ENCODE assay signal across 22 cellular contexts in the genomic region with DNA sequence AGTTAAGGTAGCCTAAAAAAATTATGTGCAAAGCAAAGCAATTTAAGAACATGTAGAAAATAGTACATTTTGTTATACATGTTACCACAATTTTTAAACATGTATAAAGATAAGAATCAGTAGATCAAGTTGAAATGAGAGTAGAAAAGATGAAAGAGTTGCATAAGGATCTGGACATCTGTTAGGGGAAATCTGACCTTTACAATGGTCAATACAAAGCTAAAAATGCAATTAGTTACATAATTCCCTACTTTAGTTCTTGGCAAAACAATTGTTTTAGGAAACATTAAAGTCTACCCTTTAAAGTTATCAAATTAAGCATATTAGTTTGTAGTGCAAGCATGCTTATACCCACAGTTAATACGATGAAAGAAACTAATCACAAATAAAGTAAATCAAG. TPM values are rescaled to one million over a fixed set of nuclear protein-coding genes. Genes with fewer than 3 reads are reported as not detected.
DNase-seq lines count a peak whose midpoint lies in the region; ATAC-seq, FAIRE-seq and TF ChIP-seq lines count a peak whose summit lies in the region.
"Had no signal": no experiment of that assay in that cellular context is flagged by ENCODE, and none has a peak within 500 bp of the region (broad histone marks: within the 10 kb centered on the region; RNA-seq: fewer than 3 reads in every experiment).

No MANE protein-coding gene starts in this region.

- H3K27me3 ChIP-seq in SK-N-SH (ENCODE audit: insufficient read depth), result no peaks in the 10 kb centered on the region
- H3K27me3 ChIP-seq in hepatocyte, result no peaks in the 10 kb centered on the region
- H3K27me3 ChIP-seq: BLaER1 treated with 17β-estradiol and CSF1 and Interleukin-3, amounts not matched to agents 10 nM and 100 nM had no signal

- no peaks in the 10 kb centered on the region for H4K20me1 ChIP-seq in SK-N-SH (ENCODE audit: insufficient read depth)
- no peaks in the 10 kb centered on the region for H4K20me1 ChIP-seq in hepatocyte (ENCODE audit: insufficient read depth, poor library complexity, severe bottlenecking)

- peaks cover 82 to 86% of the 10 kb centered on the region in 2 experiments for H3K36me3 ChIP-seq in SK-N-SH (replicated peaks in 1 of 2; ENCODE audit: control insufficient read depth in 1 of 2, insufficient read depth in 2 of 2, low read length in 1 of 2)
- no peaks in the 10 kb centered on the region for H3K36me3 ChIP-seq in hepatocyte (replicated peaks; ENCODE audit: insufficient read depth, low read depth)

- H3K9me3 ChIP-seq in SK-N-SH (no peaks in the 10 kb centered on the region), hepatocyte (ENCODE audit: low read depth) (no peaks in the 10 kb centered on the region)
- H3K9me3 ChIP-seq: BLaER1 treated with 17β-estradiol and CSF1 and Interleukin-3, amounts not matched to agents 10 nM and 100 nM had no signal

- WGBS in SK-N-SH (ENCODE audit: low lambda C conversion rate), result 60% methylated on average over 1 of the region's 1 CpG
- WGBS in hepatocyte (ENCODE audit: low lambda C conversion rate, missing lambda C conversion rate), result 97% methylated on average over 1 of the region's 1 CpG

- H3K9me3 Mint-ChIP-seq in progenitor cell of endocrine pancreas (ENCODE audit: low read depth), result no peaks in the 10 kb centered on the region
- H3K9me3 Mint-ChIP-seq: CD8-positive, alpha-beta memory T cell; GM23338; IgD-negative memory B cell had no signal

- H3K4me1 ChIP-seq in SK-N-SH (ENCODE audit: control insufficient read depth in 1 of 2, insufficient read depth in 2 of 2, low read depth in 1 of 2, low read length in 1 of 2), result no peaks in the 10 kb centered on the region; a peak in 1 of 4 replicates
- H3K4me1 ChIP-seq in hepatocyte (ENCODE audit: insufficient read depth), result no peaks in the 10 kb centered on the region

- peak overlapping the region; percentile 64 for H3K27ac Mint-ChIP-seq in progenitor cell of endocrine pancreas
- H3K27ac Mint-ChIP-seq: B cell, IgD-negative memory B cell had no signal

- H3K27me3 Mint-ChIP-seq in progenitor cell of endocrine pancreas, result no peaks in the 10 kb centered on the region
- H3K27me3 Mint-ChIP-seq: B cell; CD8-positive, alpha-beta memory T cell; IgD-negative memory B cell had no signal

- H3K79me2 ChIP-seq in SK-N-SH (ENCODE audit: insufficient read depth) (no peaks in the 10 kb centered on the region), hepatocyte (peaks cover 24% of the 10 kb centered on the region)

- FAIRE-seq in G401.6 (lab: Jason Lieb, UNC) (peak; percentile 47), islet of Langerhans (lab: Jason Lieb, UNC) (peak; percentile 9)
- FAIRE-seq: GM12891, H54, HTR-8/SVneo had no signal

- H2AFZ ChIP-seq in SK-N-SH (ENCODE audit: low read depth) (no peak overlapping the region), hepatocyte (no peak overlapping the region)
- H2AFZ ChIP-seq: GM23338 had no signal

- H3K4me3 Mint-ChIP-seq in progenitor cell of endocrine pancreas (ENCODE audit: low read depth), result no peak overlapping the region
- H3K4me3 Mint-ChIP-seq: B cell; CD8-positive, alpha-beta memory T cell; GM23338; IgD-negative memory B cell had no signal

- H3K4me3 ChIP-seq in SK-N-SH (ENCODE audit: low read depth in 2 of 2, low read length in 1 of 2) (no peak overlapping the region), hepatocyte (no peak overlapping the region)
- H3K4me3 ChIP-seq: BLaER1 treated with 17β-estradiol and CSF1 and Interleukin-3, amounts not matched to agents 10 nM and 100 nM; GM23338 had no signal

- DNase-seq in SK-N-SH, result no peak
- no peak for DNase-seq in progenitor cell of endocrine pancreas (ENCODE audit: low spot score, unreplicated experiment)
- no peak for DNase-seq in hepatocyte (ENCODE audit: low spot score)
- DNase-seq in NCI-H1417 treated with DMSO at 0.1 percent for 48 hours (lab: John Stamatoyannopoulos, UW), result no peak
- DNase-seq: CD8-positive, alpha-beta memory T cell; COR-L47; DMS 273 treated with DMSO at 0.1 percent for 48 hours; DMS53; DND-41; EL; HCEC 1CT had no signal

- CTCF ChIA-PET in SK-N-SH (lab: Yijun Ruan, JAX), result interaction anchor here (1.3 to 1.8 kb wide), 2 partner anchors 16 to 50 kb away, joined by 3 to 6 read pairs; no protein-coding TSS in a partner anchor

- TF ChIP-seq RAD21 in SK-N-SH (IDR thresholded peaks at IDR 0.05; ENCODE audit: low read length), result no peak

- no peak for TF ChIP-seq CTCF in SK-N-SH (IDR thresholded peaks at IDR 0.05)
- TF ChIP-seq CTCF in progenitor cell of endocrine pancreas (IDR thresholded peaks at IDR 0.05; ENCODE audit: unreplicated experiment), result no peak
- TF ChIP-seq CTCF in hepatocyte (IDR thresholded peaks at IDR 0.05; ENCODE audit: poor library complexity), result no peak

- H3K27ac ChIP-seq in SK-N-SH (ENCODE audit: low read depth in 2 of 2, low read length in 1 of 2) (no peak overlapping the region), hepatocyte (no peak overlapping the region)
- H3K27ac ChIP-seq: 22Rv1; BLaER1 treated with 17β-estradiol and CSF1 and Interleukin-3, amounts not matched to agents 10 nM and 100 nM had no signal

- H3K9ac ChIP-seq in SK-N-SH, result no peak overlapping the region
- H3K9ac ChIP-seq: BLaER1 treated with 17β-estradiol and CSF1 and Interleukin-3, amounts not matched to agents 10 nM and 100 nM had no signal

- peaks cover 19% of the 10 kb centered on the region for H3K4me1 Mint-ChIP-seq in progenitor cell of endocrine pancreas (ENCODE audit: low read depth)

- H3K4me2 ChIP-seq in SK-N-SH (no peak overlapping the region), hepatocyte (no peak overlapping the region)
- H3K4me2 ChIP-seq: BLaER1 treated with 17β-estradiol and CSF1 and Interleukin-3, amounts not matched to agents 10 nM and 100 nM; GM23338 had no signal

- H3K36me3 Mint-ChIP-seq in progenitor cell of endocrine pancreas (ENCODE audit: insufficient read depth), result peaks cover 25% of the 10 kb centered on the region

- POLR2A ChIA-PET in SK-N-SH (lab: Yijun Ruan, JAX), result no interaction called here

- no peaks in the 10 kb centered on the region for H3K9me2 ChIP-seq in SK-N-SH
- H3K9me2 ChIP-seq in hepatocyte (replicated peaks; ENCODE audit: insufficient read depth), result no peaks in the 10 kb centered on the region

- no peak for TF ChIP-seq EP300 in SK-N-SH (IDR thresholded peaks at IDR 0.05; ENCODE audit: borderline replicate concordance in 1 of 2, low read depth in 1 of 2, low read length in 1 of 2)

- peaks cover 3% of the 10 kb centered on the region for H3F3A ChIP-seq in SK-N-SH (replicated peaks; ENCODE audit: insufficient read depth)

- no peak for ATAC-seq in SK-N-SH treated with all-trans-retinoic acid at 6 μM for 48 hours
- ATAC-seq: GM23338 had no signal

TF ChIP-seq in SK-N-SH treated with all-trans-retinoic acid at 6 μM for 48 hours, 23 proteins besides CTCF, POLR2A, EP300 and RAD21:
- 0 out of 2 replicates have a peak, but pooled peaks have one; percentile 20 for TF ChIP-seq ZFP30 (CRISPR knock-in tag; IDR thresholded peaks at IDR 0.05)
- TF ChIP-seq, protein P1, sequence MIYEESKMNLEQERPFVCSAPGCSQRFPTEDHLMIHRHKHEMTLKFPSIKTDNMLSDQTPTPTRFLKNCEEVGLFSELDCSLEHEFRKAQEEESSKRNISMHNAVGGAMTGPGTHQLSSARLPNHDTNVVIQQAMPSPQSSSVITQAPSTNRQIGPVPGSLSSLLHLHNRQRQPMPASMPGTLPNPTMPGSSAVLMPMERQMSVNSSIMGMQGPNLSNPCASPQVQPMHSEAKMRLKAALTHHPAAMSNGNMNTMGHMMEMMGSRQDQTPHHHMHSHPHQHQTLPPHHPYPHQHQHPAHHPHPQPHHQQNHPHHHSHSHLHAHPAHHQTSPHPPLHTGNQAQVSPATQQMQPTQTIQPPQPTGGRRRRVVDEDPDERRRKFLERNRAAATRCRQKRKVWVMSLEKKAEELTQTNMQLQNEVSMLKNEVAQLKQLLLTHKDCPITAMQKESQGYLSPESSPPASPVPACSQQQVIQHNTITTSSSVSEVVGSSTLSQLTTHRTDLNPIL (CRISPR knock-in tag; IDR thresholded peaks at IDR 0.05; ENCODE audit: low read depth), result no peak

TF ChIP-seq in SK-N-SH, 30 proteins besides CTCF, POLR2A, EP300 and RAD21:
- TF ChIP-seq, protein P2, sequence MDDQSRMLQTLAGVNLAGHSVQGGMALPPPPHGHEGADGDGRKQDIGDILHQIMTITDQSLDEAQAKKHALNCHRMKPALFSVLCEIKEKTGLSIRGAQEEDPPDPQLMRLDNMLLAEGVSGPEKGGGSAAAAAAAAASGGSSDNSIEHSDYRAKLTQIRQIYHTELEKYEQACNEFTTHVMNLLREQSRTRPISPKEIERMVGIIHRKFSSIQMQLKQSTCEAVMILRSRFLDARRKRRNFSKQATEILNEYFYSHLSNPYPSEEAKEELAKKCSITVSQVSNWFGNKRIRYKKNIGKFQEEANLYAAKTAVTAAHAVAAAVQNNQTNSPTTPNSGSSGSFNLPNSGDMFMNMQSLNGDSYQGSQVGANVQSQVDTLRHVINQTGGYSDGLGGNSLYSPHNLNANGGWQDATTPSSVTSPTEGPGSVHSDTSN (IDR thresholded peaks at IDR 0.05), result no peak
- no peak for TF ChIP-seq TCF12 (IDR thresholded peaks at IDR 0.05)
- no peak for TF ChIP-seq CHD2 (IDR thresholded peaks at IDR 0.05; ENCODE audit: low read length, partially characterized antibody)
- TF ChIP-seq FOXJ3 (CRISPR knock-in tag; IDR thresholded peaks at IDR 0.05), result no peak
- TF ChIP-seq, protein P3, sequence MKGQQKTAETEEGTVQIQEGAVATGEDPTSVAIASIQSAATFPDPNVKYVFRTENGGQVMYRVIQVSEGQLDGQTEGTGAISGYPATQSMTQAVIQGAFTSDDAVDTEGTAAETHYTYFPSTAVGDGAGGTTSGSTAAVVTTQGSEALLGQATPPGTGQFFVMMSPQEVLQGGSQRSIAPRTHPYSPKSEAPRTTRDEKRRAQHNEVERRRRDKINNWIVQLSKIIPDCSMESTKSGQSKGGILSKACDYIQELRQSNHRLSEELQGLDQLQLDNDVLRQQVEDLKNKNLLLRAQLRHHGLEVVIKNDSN (IDR thresholded peaks at IDR 0.05; ENCODE audit: borderline replicate concordance, low read depth), result no peak
- no peak for TF ChIP-seq POLR2AphosphoS5 (IDR thresholded peaks at IDR 0.05; ENCODE audit: low read depth, low read length)
- TF ChIP-seq, protein P4, sequence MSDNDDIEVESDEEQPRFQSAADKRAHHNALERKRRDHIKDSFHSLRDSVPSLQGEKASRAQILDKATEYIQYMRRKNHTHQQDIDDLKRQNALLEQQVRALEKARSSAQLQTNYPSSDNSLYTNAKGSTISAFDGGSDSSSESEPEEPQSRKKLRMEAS (IDR thresholded peaks at IDR 0.05; ENCODE audit: low read depth), result no peak

RNA-seq across cellular contexts. Expression of a gene that starts 32.7 kb away (rescaled TPM):
- 20.4 and 22.1 TPM in 2 replicates for polyA plus RNA-seq in SK-N-SH (2012; rRNA removed)
- 31.1 and 45.3 TPM in 2 replicates for polyA plus RNA-seq in SK-N-SH (2012; cell fraction: cytosol; rRNA removed)
- polyA plus RNA-seq in SK-N-SH (2012; cell fraction: nucleus; rRNA removed), result 18.8 and 36.6 TPM in 2 replicates
- total RNA-seq in progenitor cell of endocrine pancreas, result 195 and 200 TPM in 2 replicates
- 96.5 and 109 TPM in 2 replicates for total RNA-seq in hepatocyte
- 48.4 and 49.5 TPM in 2 replicates for polyA plus RNA-seq in hepatocyte
